Comparison of ENCODE assay signal across 8 cellular contexts in the genomic region with DNA sequence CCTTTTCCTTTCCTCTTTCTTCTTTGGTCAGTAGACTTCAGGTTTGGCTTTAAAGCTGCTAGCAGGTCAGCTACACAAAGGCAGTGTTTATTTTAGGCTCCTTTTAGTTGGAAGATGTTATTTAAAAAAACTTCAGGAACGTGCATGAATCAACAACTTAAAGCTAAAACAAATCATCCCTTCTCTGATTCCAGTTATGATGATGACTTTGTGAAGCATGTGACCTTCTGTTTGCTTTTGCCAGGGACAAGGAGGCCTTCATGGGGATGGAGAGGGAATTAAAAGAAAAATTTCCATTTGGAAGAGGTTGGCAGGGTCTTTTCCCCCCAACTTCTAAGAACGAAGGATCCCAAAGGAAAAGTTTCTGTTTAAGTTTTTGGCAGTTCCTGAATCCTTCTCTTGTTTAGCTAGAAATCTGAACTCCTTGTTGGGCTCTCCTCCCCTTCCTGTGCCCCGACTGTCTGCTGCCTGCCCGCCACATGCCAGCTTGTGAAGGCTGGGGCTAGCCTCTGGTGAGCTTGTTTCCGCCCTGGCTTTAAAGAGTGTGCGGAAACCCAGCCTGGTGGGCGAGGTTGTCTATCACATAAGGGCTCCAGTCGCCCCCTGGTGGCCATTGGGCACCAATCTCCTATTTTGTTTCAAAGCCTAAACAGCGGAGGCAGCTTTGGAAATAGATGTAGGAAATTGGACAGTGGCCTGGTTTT. TPM values are rescaled to one million over a fixed set of nuclear protein-coding genes. Genes with fewer than 3 reads are reported as not detected.
DNase-seq lines count a peak whose midpoint lies in the region; ATAC-seq and TF ChIP-seq lines count a peak whose summit lies in the region.

No MANE protein-coding gene starts in this region.

- no peak overlapping the region for H3K27ac ChIP-seq in SJCRH30
- peak overlapping the region; percentile 2 to 62 for H3K27ac ChIP-seq in ovary
- H3K27ac ChIP-seq in thoracic aorta: peak overlapping the region; percentile 41 to 42

- H3K4me1 ChIP-seq in SJCRH30: no peaks in the 10 kb centered on the region
- H3K4me1 ChIP-seq in ovary (ENCODE audit: insufficient read depth): no peaks in the 10 kb centered on the region
- H3K4me1 ChIP-seq in thoracic aorta (ENCODE audit: control insufficient read depth in 1 of 2, low read depth in 2 of 2): peaks cover 0 to 13% of the 10 kb centered on the region in 2 donors

- intact Hi-C loops in ovary (cut with DNase I): no loop called here

- H3K4me3 ChIP-seq in LNCaP clone FGC (ENCODE audit: low read depth, low read length): no peak overlapping the region
- H3K4me3 ChIP-seq in SJCRH30: no peak overlapping the region
- H3K4me3 ChIP-seq in fibroblast of villous mesenchyme (ENCODE audit: low read depth, low read length): no peak overlapping the region
- no peak overlapping the region for H3K4me3 ChIP-seq in ovary
- no peak overlapping the region for H3K4me3 ChIP-seq in thoracic aorta

- TF ChIP-seq CTCF in GM12872 (IDR thresholded peaks at IDR 0.05; ENCODE audit: insufficient read depth, low read depth, low read length) (peak; percentile 86), LNCaP clone FGC (IDR thresholded peaks at IDR 0.05; ENCODE audit: control insufficient read depth, extremely low read depth, insufficient read depth) (peak; percentile 74), fibroblast of villous mesenchyme (IDR thresholded peaks at IDR 0.05; ENCODE audit: insufficient read depth, low read depth, low read length) (peak; percentile 81), ovary (IDR thresholded peaks at IDR 0.05) (peak; percentile 73 to 76 (median 73)), thoracic aorta (IDR thresholded peaks at IDR 0.05) (peak; percentile 91)

- H3K9me3 ChIP-seq in SJCRH30 (replicated peaks) (no peaks in the 10 kb centered on the region), ovary (no peaks in the 10 kb centered on the region), thoracic aorta (no peaks in the 10 kb centered on the region)

- H3K27me3 ChIP-seq in SJCRH30: no peaks in the 10 kb centered on the region
- H3K27me3 ChIP-seq in ovary: no peaks in the 10 kb centered on the region
- H3K27me3 ChIP-seq in thoracic aorta (replicated peaks; ENCODE audit: insufficient read depth): no peaks in the 10 kb centered on the region

- H3K36me3 ChIP-seq in SJCRH30 (peaks cover 22% of the 10 kb centered on the region), ovary (no peaks in the 10 kb centered on the region), thoracic aorta (peaks cover 78% of the 10 kb centered on the region)

- TF ChIP-seq EP300 in ovary (IDR thresholded peaks at IDR 0.05): no peak

- peak; percentile 52 for DNase-seq in LNCaP clone FGC (ENCODE audit: low read depth)
- DNase-seq in SJCRH30: peak; percentile 77 to 88
- DNase-seq in activated gamma-delta T cell (lab: John Stamatoyannopoulos, UW): peak; percentile 36
- DNase-seq in fibroblast of villous mesenchyme (ENCODE audit: low read depth): peak; percentile 85
- peak; percentile 75 to 90 (median 84) for DNase-seq in ovary
- peak; percentile 81 for DNase-seq in thoracic aorta (ENCODE audit: low spot score)

- WGBS in ovary, 3 donors: 8 to 13% (median 13%) methylated on average over 9 of the region's 9 CpGs

- TF ChIP-seq POLR2A in ovary (IDR thresholded peaks at IDR 0.05): no peak

- ATAC-seq in thoracic aorta (ENCODE audit: insufficient number of reproducible peaks, low FRiP score, low read depth) (peak; percentile 27), HG02852 (IDR thresholded peaks at IDR 0.05; ENCODE audit: unreplicated experiment) (no peak)

RNA-seq across cellular contexts. Expression of gene ATP8B2, which starts 9.5 kb away (rescaled TPM):
- 21.2 and 25.7 TPM in 2 replicates for total RNA-seq in SJCRH30 (2014; rRNA removed; shearing (Covaris generic))
- 107 and 155 TPM in 2 replicates for total RNA-seq in fibroblast of villous mesenchyme
- 100 to 1,000 TPM in 1 of 7 donors, 10 to 100 TPM in 6; 59.7 to 112 (median 83.7) TPM for total RNA-seq in ovary
- polyA plus RNA-seq in ovary: 10 to 100 TPM; 53.0 to 54.7 TPM
- 100 to 1,000 TPM; 190 to 291 TPM for total RNA-seq in thoracic aorta

RNA-seq across cellular contexts. Expression of gene AQP10, which starts 13.9 kb away (rescaled TPM):
- not detected in 2 replicates for total RNA-seq in SJCRH30 (2014; rRNA removed; shearing (Covaris generic))
- total RNA-seq in fibroblast of villous mesenchyme (not detected in 2 replicates), ovary (1 to 10 TPM in 1 of 7 donors, under 1 TPM in 1, not detected in 5; 0.23 to 1.0 TPM), thoracic aorta (not detected)
- under 1 TPM in 1 of 2 donors, not detected in 1; 0.13 TPM for polyA plus RNA-seq in ovary
